In the genomic region with DNA sequence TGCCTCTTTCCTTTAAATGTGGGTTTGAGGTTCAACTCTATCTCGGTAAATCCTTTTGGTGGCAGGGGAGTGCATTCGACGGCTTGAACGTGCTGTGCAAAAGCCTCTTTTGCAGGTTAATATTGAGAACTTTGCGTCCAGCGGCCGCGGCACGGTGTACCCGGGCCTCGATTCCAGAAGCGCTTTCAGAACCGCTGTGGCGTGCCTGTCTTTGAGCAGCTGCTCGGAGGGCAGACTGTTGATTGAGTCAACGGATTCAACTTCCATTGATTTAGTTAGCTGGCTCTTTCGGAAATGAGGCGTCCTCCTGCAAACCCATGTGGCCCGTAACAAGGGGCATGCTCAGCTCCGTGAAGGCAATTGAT, we compare ENCODE assay signal across 1 cellular context.
TF ChIP-seq lines count a peak whose summit lies in the region.

No MANE protein-coding gene starts in this region.

TF ChIP-seq in HepG2, 621 proteins besides CTCF, POLR2A, EP300 and RAD21 (continued from another document):
- TF ChIP-seq, protein P1, sequence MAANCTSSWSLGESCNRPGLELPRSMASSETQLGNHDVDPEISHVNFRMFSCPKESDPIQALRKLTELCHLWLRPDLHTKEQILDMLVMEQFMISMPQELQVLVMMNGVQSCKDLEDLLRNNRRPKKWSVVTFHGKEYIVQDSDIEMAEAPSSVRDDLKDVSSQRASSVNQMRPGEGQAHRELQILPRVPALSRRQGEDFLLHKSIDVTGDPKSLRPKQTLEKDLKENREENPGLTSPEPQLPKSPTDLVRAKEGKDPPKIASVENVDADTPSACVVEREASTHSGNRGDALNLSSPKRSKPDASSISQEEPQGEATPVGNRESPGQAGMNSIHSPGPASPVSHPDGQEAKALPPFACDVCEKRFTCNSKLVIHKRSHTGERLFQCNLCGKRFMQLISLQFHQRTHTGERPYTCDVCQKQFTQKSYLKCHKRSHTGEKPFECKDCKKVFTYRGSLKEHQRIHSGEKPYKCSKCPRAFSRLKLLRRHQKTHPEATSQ (CRISPR knock-in tag; IDR thresholded peaks at IDR 0.05; ENCODE audit: borderline replicate concordance) = no peak
- TF ChIP-seq SIN3B (IDR thresholded peaks at IDR 0.05; ENCODE audit: low read length) = no peak
- TF ChIP-seq NFYC (CRISPR knock-in tag; IDR thresholded peaks at IDR 0.05) = no peak
